11 cellular contexts compared by ENCODE assay signal in the genomic region with DNA sequence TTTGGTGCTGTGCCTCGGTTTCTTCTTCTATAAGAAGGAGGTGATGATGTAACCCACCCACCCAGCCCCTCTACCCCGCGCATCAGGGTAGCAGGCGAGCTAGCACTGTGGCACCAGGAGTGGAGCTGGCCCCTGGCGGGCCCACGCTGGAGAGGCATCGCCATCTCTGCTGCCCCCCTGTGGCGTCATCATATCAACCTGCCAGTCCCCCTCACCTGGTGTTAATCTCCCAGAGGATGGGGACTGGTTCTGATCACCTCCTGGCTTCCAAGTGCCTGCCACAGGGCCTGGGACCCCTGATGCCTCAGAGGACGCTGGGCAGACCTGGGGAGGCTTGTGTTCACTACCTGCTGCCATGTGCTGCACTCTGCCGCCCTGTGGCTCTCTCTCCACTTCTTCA. TPM values are rescaled to one million over a fixed set of nuclear protein-coding genes. Genes with fewer than 3 reads are reported as not detected.
DNase-seq lines count a peak whose midpoint lies in the region; ATAC-seq and TF ChIP-seq lines count a peak whose summit lies in the region.
"Had no signal": no experiment of that assay in that cellular context is flagged by ENCODE, and none has a peak within 500 bp of the region (broad histone marks: within the 10 kb centered on the region; RNA-seq: fewer than 3 reads in every experiment).

No MANE protein-coding gene starts in this region.

- H3K36me3 Mint-ChIP-seq in WTC11, result no peaks in the 10 kb centered on the region
- H3K36me3 Mint-ChIP-seq: immature natural killer cell had no signal

- peak; percentile 29 for TF ChIP-seq CTCF in C4-2B (conservative IDR thresholded peaks at IDR 0.05)
- TF ChIP-seq CTCF in GM12872 (IDR thresholded peaks at IDR 0.05; ENCODE audit: insufficient read depth, low read depth, low read length), result peak; percentile 49
- TF ChIP-seq CTCF in WTC11 (IDR thresholded peaks at IDR 0.05), result no peak
- peak; percentile 28 for TF ChIP-seq CTCF in liver (IDR thresholded peaks at IDR 0.05; ENCODE audit: low read depth, low read length, missing input control)

- no peaks in the 10 kb centered on the region for H3K4me1 Mint-ChIP-seq in WTC11

- no peak overlapping the region for H3K27ac Mint-ChIP-seq in WTC11
- H3K27ac Mint-ChIP-seq: immature natural killer cell had no signal

- ATAC-seq in WTC11, result peak; percentile 82
- no peak for ATAC-seq in HG03442 (IDR thresholded peaks at IDR 0.05; ENCODE audit: unreplicated experiment)
- ATAC-seq in HG02970 (IDR thresholded peaks at IDR 0.05; ENCODE audit: low FRiP score, unreplicated experiment), result no peak

- H3K9ac ChIP-seq in liver (ENCODE audit: low read depth in 1 of 2, low read length in 2 of 2), result no peak overlapping the region

- 50% methylated on average over 10 of the region's 10 CpGs for WGBS in liver

- H3K36me3 ChIP-seq in liver (ENCODE audit: control insufficient read depth in 4 of 4, insufficient read depth in 3 of 4, low read depth in 1 of 4, low read length in 3 of 4), result no peaks in the 10 kb centered on the region
- H3K36me3 ChIP-seq: upper lobe of left lung had no signal

- POLR2A ChIA-PET in WTC11 (lab: Charles Lee), result no interaction called here

- H3K4me3 Mint-ChIP-seq in WTC11, result no peak overlapping the region
- H3K4me3 Mint-ChIP-seq: central memory CD8-positive, alpha-beta T cell; immature natural killer cell had no signal

- TF ChIP-seq RAD21 in liver (IDR thresholded peaks at IDR 0.05), result peak in 1 of 2 donors; percentile 65

- no peak overlapping the region for H3K4me3 ChIP-seq in liver (ENCODE audit: low read depth in 1 of 3, low read length in 3 of 3)
- H3K4me3 ChIP-seq: upper lobe of left lung had no signal

- peaks cover 20% of the 10 kb centered on the region for H3K27me3 Mint-ChIP-seq in WTC11 (ENCODE audit: low read depth)

- DNase-seq in WTC11 (ENCODE audit: low spot score) (peak; percentile 64), DMS153 (lab: John Stamatoyannopoulos, UW) (no peak), amygdala (lab: John Stamatoyannopoulos, UW) (no peak)
- DNase-seq: immature natural killer cell, upper lobe of left lung had no signal

- H3K9me3 Mint-ChIP-seq in WTC11, result peaks cover 10% of the 10 kb centered on the region
- H3K9me3 Mint-ChIP-seq: central memory CD8-positive, alpha-beta T cell; immature natural killer cell had no signal

- peaks cover 0 to 8% (median 1%) of the 10 kb centered on the region in 4 donors for H3K27me3 ChIP-seq in liver (ENCODE audit: control insufficient read depth in 4 of 4, insufficient read depth in 4 of 4, low read length in 3 of 4)

- no peaks in the 10 kb centered on the region for H3K4me1 ChIP-seq in liver (ENCODE audit: control insufficient read depth in 4 of 4, insufficient read depth in 4 of 4, low read length in 3 of 4)
- H3K4me1 ChIP-seq: upper lobe of left lung had no signal

- CTCF ChIA-PET in WTC11 (lab: Charles Lee), result interaction anchor here (0.6 to 1.6 kb wide), 12 partner anchors 9 to 534 kb away, joined by 3 to 8 read pairs (median 5); no protein-coding TSS in a partner anchor

- no peak overlapping the region for H3K27ac ChIP-seq in C4-2B
- no peak overlapping the region for H3K27ac ChIP-seq in liver (ENCODE audit: low read depth in 1 of 2, low read length in 2 of 2)
- H3K27ac ChIP-seq: upper lobe of left lung had no signal

- no peaks in the 10 kb centered on the region for H3K9me3 ChIP-seq in liver (ENCODE audit: control insufficient read depth in 4 of 4, low read length in 3 of 4)
- H3K9me3 ChIP-seq: upper lobe of left lung had no signal

TF ChIP-seq in WTC11, 78 proteins besides CTCF, POLR2A, EP300 and RAD21 (continues in another document):
- no peak for TF ChIP-seq RELA (CRISPR knock-in tag; IDR thresholded peaks at IDR 0.05; ENCODE audit: borderline replicate concordance)
- TF ChIP-seq, protein P1, sequence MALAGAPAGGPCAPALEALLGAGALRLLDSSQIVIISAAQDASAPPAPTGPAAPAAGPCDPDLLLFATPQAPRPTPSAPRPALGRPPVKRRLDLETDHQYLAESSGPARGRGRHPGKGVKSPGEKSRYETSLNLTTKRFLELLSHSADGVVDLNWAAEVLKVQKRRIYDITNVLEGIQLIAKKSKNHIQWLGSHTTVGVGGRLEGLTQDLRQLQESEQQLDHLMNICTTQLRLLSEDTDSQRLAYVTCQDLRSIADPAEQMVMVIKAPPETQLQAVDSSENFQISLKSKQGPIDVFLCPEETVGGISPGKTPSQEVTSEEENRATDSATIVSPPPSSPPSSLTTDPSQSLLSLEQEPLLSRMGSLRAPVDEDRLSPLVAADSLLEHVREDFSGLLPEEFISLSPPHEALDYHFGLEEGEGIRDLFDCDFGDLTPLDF (CRISPR knock-in tag; IDR thresholded peaks at IDR 0.05), result no peak
- TF ChIP-seq, protein P2, sequence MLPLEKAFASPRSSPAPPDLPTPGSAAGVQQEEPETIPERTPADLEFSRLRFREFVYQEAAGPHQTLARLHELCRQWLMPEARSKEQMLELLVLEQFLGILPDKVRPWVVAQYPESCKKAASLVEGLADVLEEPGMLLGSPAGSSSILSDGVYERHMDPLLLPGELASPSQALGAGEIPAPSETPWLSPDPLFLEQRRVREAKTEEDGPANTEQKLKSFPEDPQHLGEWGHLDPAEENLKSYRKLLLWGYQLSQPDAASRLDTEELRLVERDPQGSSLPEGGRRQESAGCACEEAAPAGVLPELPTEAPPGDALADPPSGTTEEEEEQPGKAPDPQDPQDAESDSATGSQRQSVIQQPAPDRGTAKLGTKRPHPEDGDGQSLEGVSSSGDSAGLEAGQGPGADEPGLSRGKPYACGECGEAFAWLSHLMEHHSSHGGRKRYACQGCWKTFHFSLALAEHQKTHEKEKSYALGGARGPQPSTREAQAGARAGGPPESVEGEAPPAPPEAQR (CRISPR knock-in tag; IDR thresholded peaks at IDR 0.05), result no peak
- no peak for TF ChIP-seq CREM (CRISPR knock-in tag; IDR thresholded peaks at IDR 0.05)
- TF ChIP-seq SMAD3 (CRISPR knock-in tag; IDR thresholded peaks at IDR 0.05; ENCODE audit: borderline replicate concordance), result no peak
- no peak for TF ChIP-seq ZNF219 (CRISPR knock-in tag; IDR thresholded peaks at IDR 0.05; ENCODE audit: borderline replicate concordance)

TF ChIP-seq in liver, 16 proteins besides CTCF, POLR2A, EP300 and RAD21:
- TF ChIP-seq NR2F2 (IDR thresholded peaks at IDR 0.05) (no peak), EGR1 (IDR thresholded peaks at IDR 0.05; ENCODE audit: low read depth in 2 of 2) (no peak), HNF4G (IDR thresholded peaks at IDR 0.05) (no peak), GABPA (IDR thresholded peaks at IDR 0.05 in 1 of 2, conservative IDR thresholded peaks at IDR 0.05 in 1 of 2) (no peak), REST (IDR thresholded peaks at IDR 0.05) (no peak), FOXA1 (IDR thresholded peaks at IDR 0.05) (no peak), MAX (IDR thresholded peaks at IDR 0.05) (no peak), RXRA (IDR thresholded peaks at IDR 0.05) (no peak), JUND (IDR thresholded peaks at IDR 0.05) (no peak), TAF1 (conservative IDR thresholded peaks at IDR 0.05) (no peak), YY1 (IDR thresholded peaks at IDR 0.05) (no peak), FOXA2 (IDR thresholded peaks at IDR 0.05) (no peak)
- TF ChIP-seq, protein P3, sequence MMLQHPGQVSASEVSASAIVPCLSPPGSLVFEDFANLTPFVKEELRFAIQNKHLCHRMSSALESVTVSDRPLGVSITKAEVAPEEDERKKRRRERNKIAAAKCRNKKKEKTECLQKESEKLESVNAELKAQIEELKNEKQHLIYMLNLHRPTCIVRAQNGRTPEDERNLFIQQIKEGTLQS (IDR thresholded peaks at IDR 0.05), result no peak

RNA-seq across cellular contexts. Expression of gene SORCS2, which starts 6.3 kb away (rescaled TPM):
- total RNA-seq in WTC11 (2021) (5.5 to 9.1 TPM (median 6.6 TPM) in 3 replicates), liver (1 to 10 TPM; 1.3 to 1.4 TPM)
- under 1 TPM; 0.10 to 0.50 TPM for polyA plus RNA-seq in liver
